In the genomic region with DNA sequence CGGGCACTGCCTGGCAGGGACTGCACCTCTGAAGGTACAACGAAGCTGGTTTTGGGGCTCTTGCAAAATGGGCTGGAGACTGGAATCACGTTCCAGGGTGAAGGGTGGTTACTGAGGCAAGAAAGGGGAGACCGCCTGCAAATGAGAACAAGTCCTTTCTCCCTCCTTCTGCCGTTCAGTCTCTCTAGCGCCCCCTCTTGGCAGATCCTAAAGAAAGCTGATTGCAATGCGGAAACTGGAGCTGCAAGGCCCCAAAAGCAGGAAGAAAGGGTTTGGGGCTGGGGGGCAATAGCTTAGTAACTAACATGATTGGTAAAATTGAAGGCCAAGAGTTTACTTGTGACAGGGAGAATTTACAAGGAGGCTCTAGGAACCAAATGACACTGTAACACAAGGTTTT, we compare ENCODE assay signal across 8 cellular contexts.
DNase-seq lines count a peak whose midpoint lies in the region; ATAC-seq and TF ChIP-seq lines count a peak whose summit lies in the region.

No MANE protein-coding gene starts in this region.

- intact Hi-C loops in gastrocnemius medialis (cut with DNase I; ENCODE audit: low total_unique reads): no loop called here

- TF ChIP-seq CTCF in GM23338 (conservative IDR thresholded peaks at IDR 0.05; ENCODE audit: low read depth in 2 of 2): peak; percentile 93 to 98
- no peak for TF ChIP-seq CTCF in gastrocnemius medialis (IDR thresholded peaks at IDR 0.05 in 4 of 5, conservative IDR thresholded peaks at IDR 0.05 in 1 of 5)

- in situ Hi-C loops in gastrocnemius medialis (cut with MboI; ENCODE audit: low sequenced_read_pairs in 4 of 4): no loop called here

- H3K4me3 ChIP-seq in GM23338 (no peak overlapping the region), SJCRH30 (no peak overlapping the region), gastrocnemius medialis (no peak overlapping the region)

- H3K4me1 ChIP-seq in GM23338 (ENCODE audit: insufficient read depth) (peaks cover 2% of the 10 kb centered on the region; the same call in 1 of the 2 replicates), SJCRH30 (no peaks in the 10 kb centered on the region), gastrocnemius medialis (no peaks in the 10 kb centered on the region)

- peak overlapping the region; percentile 70; the same call in 1 of the 2 replicates for H2AFZ ChIP-seq in GM23338

- no peaks in the 10 kb centered on the region for H3K9me2 ChIP-seq in GM23338 (ENCODE audit: insufficient read depth)

- TF ChIP-seq POLR2A in gastrocnemius medialis (IDR thresholded peaks at IDR 0.05): no peak

- H3K36me3 ChIP-seq in GM23338 (ENCODE audit: insufficient read depth) (no peaks in the 10 kb centered on the region), SJCRH30 (no peaks in the 10 kb centered on the region), gastrocnemius medialis (no peaks in the 10 kb centered on the region)

- no peaks in the 10 kb centered on the region for H3K36me3 Mint-ChIP-seq in GM23338 (ENCODE audit: low read depth)

- H3K27me3 ChIP-seq in GM23338 (ENCODE audit: insufficient read depth) (no peaks in the 10 kb centered on the region), SJCRH30 (no peaks in the 10 kb centered on the region), gastrocnemius medialis (no peaks in the 10 kb centered on the region)

- H3K4me1 Mint-ChIP-seq in GM23338: no peaks in the 10 kb centered on the region

- no peak overlapping the region for H3K4me3 Mint-ChIP-seq in GM23338

- peak; percentile 87 for ATAC-seq in GM23338
- no peak for ATAC-seq in gastrocnemius medialis
- no peak for ATAC-seq in GM21381 (IDR thresholded peaks at IDR 0.05; ENCODE audit: unreplicated experiment)

- H3K9me3 ChIP-seq in SJCRH30 (replicated peaks) (no peaks in the 10 kb centered on the region), gastrocnemius medialis (no peaks in the 10 kb centered on the region)

- no peaks in the 10 kb centered on the region for H3F3A ChIP-seq in GM23338 (replicated peaks; ENCODE audit: low read depth)

- no peaks in the 10 kb centered on the region for H4K20me1 ChIP-seq in GM23338 (replicated peaks; ENCODE audit: insufficient read depth)

- H3K27ac Mint-ChIP-seq in GM23338: no peak overlapping the region

- H3K79me2 ChIP-seq in GM23338 (replicated peaks; ENCODE audit: insufficient read depth): no peaks in the 10 kb centered on the region

- no peak overlapping the region for H3K4me2 ChIP-seq in GM23338

- H3K9me3 Mint-ChIP-seq in GM23338: no peaks in the 10 kb centered on the region

- no peak overlapping the region for H3K27ac ChIP-seq in GM23338 (ENCODE audit: low read depth)
- no peak overlapping the region for H3K27ac ChIP-seq in SJCRH30
- H3K27ac ChIP-seq in gastrocnemius medialis: no peak overlapping the region

- peaks cover 2% of the 10 kb centered on the region for H3K27me3 Mint-ChIP-seq in GM23338 (ENCODE audit: insufficient read depth, low read depth, poor library complexity)

- DNase-seq in DMS114 treated with DMSO at 0.1 percent for 48 hours (lab: John Stamatoyannopoulos, UW; ENCODE audit: unreplicated experiment) (peak; percentile 2), GM23338 (ENCODE audit: low spot score) (peak; percentile 92), SJCRH30 (peak; percentile 38 to 66), glomerular visceral epithelial cell (ENCODE audit: extremely low spot score) (peak; percentile 12), NCI-H1417 treated with DMSO at 0.1 percent for 48 hours (lab: John Stamatoyannopoulos, UW) (no peak), cerebellum (ENCODE audit: low spot score) (no peak), gastrocnemius medialis (no peak)

TF ChIP-seq in GM23338, 12 proteins besides CTCF, POLR2A, EP300 and RAD21:
- TF ChIP-seq EZH2phosphoT487 (IDR thresholded peaks at IDR 0.05; ENCODE audit: unreplicated experiment): no peak

Comparison
In these comparisons a context has a peak if more than half of its experiments do, and no peak if none do; other contexts are left out.
1. DNase-seq: peak in DMS114 treated with DMSO at 0.1 percent for 48 hours (single experiment), GM23338 (single experiment), SJCRH30 (2 of 2) and glomerular visceral epithelial cell (single experiment); none in NCI-H1417 treated with DMSO at 0.1 percent for 48 hours (single experiment), cerebellum (single experiment) and gastrocnemius medialis (0 of 2).
2. CTCF ChIP-seq: peak in GM23338 (2 of 2); none in gastrocnemius medialis (0 of 5).